12 cellular contexts compared by ENCODE assay signal in genomic region chrX:109843963-109844751, GRCh38.
DNase-seq lines count a peak whose midpoint lies in the region; ATAC-seq lines count a peak whose summit lies in the region.
"Had no signal": no experiment of that assay in that cellular context is flagged by ENCODE, and none has a peak within 500 bp of the region (broad histone marks: within the 10 kb centered on the region; RNA-seq: fewer than 3 reads in every experiment).

No MANE protein-coding gene starts in this region.

- H3K27me3 ChIP-seq in effector memory CD4-positive, alpha-beta T cell (replicated peaks; ENCODE audit: control insufficient read depth, insufficient read depth, low read length, poor library complexity, severe bottlenecking) = no peaks in the 10 kb centered on the region

- no peaks in the 10 kb centered on the region for H3K9me3 ChIP-seq in effector memory CD4-positive, alpha-beta T cell (ENCODE audit: control insufficient read depth, low read length)

- H3K4me1 ChIP-seq in effector memory CD4-positive, alpha-beta T cell (ENCODE audit: control insufficient read depth, insufficient read depth, low read length, poor library complexity, severe bottlenecking) = no peaks in the 10 kb centered on the region

- intact Hi-C loops in left cardiac atrium (cut with DNase I) = no loop called here
- intact Hi-C loops in left ventricle myocardium superior (cut with micrococcal nuclease) = no loop called here

- peak in 1 of 2 donors; percentile 35 for ATAC-seq in left cardiac atrium
- ATAC-seq in left ventricle myocardium superior = no peak
- ATAC-seq in HG03354 (IDR thresholded peaks at IDR 0.05; ENCODE audit: poor library complexity, severe bottlenecking, unreplicated experiment) = peak; percentile 45
- ATAC-seq: activated T-cell treated with anti-CD3 and anti-CD28 coated beads, Interleukin-2, amount 50 U/mL, for 4 hours; effector memory CD8-positive, alpha-beta T cell; left colon had no signal

- DNase-seq in left cardiac atrium = peak; percentile 24
- DNase-seq in left ventricle myocardium superior = no peak
- peak; percentile 2 for DNase-seq in cerebellar cortex (ENCODE audit: low spot score)
- DNase-seq in effector memory CD4-positive, alpha-beta T cell = no peak
- DNase-seq in NCI-H146 (lab: John Stamatoyannopoulos, UW) = no peak
- DNase-seq in islet precursor cell = no peak
- DNase-seq in ACHN = no peak
- DNase-seq: activated T-cell treated with anti-CD3 and anti-CD28 coated beads, Interleukin-2, amount 50 U/mL, for 4 hours; effector memory CD8-positive, alpha-beta T cell; left colon; SHP77 treated with DMSO at 0.1 percent for 48 hours had no signal

- no peak overlapping the region for H3K4me3 ChIP-seq in effector memory CD4-positive, alpha-beta T cell (ENCODE audit: insufficient read depth, low read depth, low read length, poor library complexity, severe bottlenecking)

- no peak overlapping the region for H3K27ac ChIP-seq in effector memory CD4-positive, alpha-beta T cell (ENCODE audit: insufficient read depth, low read length, poor library complexity, severe bottlenecking)

- H3K36me3 ChIP-seq in effector memory CD4-positive, alpha-beta T cell (ENCODE audit: control insufficient read depth, insufficient read depth, low read length) = no peaks in the 10 kb centered on the region

- in situ Hi-C loops in ACHN (cut with HindIII; ENCODE audit: low pct_ligation_motif_present, low pct_unique_long_range_greater_than_20kb, low sequenced_read_pairs) = no loop called here

Comparison
In these comparisons a context has a peak if more than half of its experiments do, and no peak if none do; other contexts are left out.
1. DNase-seq: peak in left cardiac atrium (single experiment) and cerebellar cortex (single experiment); none in left ventricle myocardium superior (single experiment), effector memory CD4-positive, alpha-beta T cell (0 of 3), NCI-H146 (single experiment), islet precursor cell (single experiment) and ACHN (single experiment).